Comparison of ENCODE assay signal across 16 cellular contexts in the genomic region with DNA sequence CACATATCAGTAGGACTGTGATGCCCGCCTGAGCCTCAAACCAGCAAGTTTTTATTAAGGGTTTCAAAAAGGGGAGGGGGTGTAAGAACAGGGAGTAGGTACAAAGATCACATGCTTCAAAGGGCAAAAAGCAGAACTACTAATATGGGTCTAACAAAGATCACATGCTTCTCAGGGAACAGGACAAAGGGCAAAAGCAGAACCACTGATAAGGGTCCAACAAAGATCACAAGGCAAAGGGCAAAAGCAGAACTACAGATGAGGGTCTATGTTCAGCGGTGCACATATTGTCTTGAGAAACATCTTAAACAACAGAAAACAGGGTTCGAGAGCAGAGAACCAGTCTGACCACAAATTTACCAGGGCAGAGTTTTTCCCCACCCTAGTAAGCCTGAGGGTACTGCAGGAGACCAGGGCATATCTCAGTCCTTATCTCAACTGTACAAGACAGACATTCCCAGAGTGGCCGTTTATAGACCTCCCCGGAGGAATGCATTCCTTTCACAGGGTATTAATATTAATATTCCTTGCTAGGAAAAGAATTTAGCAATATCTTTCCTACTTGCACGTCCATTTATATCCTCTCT. TPM values are rescaled to one million over a fixed set of nuclear protein-coding genes. Genes with fewer than 3 reads are reported as not detected.
"Had no signal": no experiment of that assay in that cellular context is flagged by ENCODE, and none has a peak within 500 bp of the region (broad histone marks: within the 10 kb centered on the region; RNA-seq: fewer than 3 reads in every experiment).

No MANE protein-coding gene starts in this region.

RNA-seq across cellular contexts. Expression of gene CYP17A1, which starts 7.1 kb away (rescaled TPM):
- total RNA-seq: activated naive CD4-positive, alpha-beta T cell treated with anti-CD3 and anti-CD28 coated beads for 36 hours; activated naive CD4-positive, alpha-beta T cell treated with anti-CD3 and anti-CD28 coated beads, Interleukin-2, amount 50 U/mL, for 72 hours; activated naive CD8-positive, alpha-beta T cell treated with anti-CD3 and anti-CD28 coated beads for 36 hours; activated naive CD8-positive, alpha-beta T cell treated with anti-CD3 and anti-CD28 coated beads, Interleukin-2, amount 10 ng/mL, durations not matched to agents 7 days and 5 days; activated T-cell treated with anti-CD3 and anti-CD28 coated beads, Interleukin-2, amount 50 U/mL, for 72 hours; activated T-helper 1 cell treated with anti-CD3 and anti-CD28 coated beads, Interleukin-12 subunit alpha, Interleukin-12 subunit beta, Interleukin-2, Interleukin-4 antibody, amounts not matched to agents 30 ng/mL and 10 ng/mL and 1 ng/mL, durations not matched to agents 14 hours and 24 hours and 36 hours; activated T-helper 17 cell treated with anti-CD3 and anti-CD28 coated beads, Interleukin-2, amount 50 U/mL, for 72 hours; activated T-helper 2 cell treated with anti-CD3 and anti-CD28 coated beads, Interferon-gamma antibody, Interleukin-2, Interleukin-4, amounts not matched to agents 10 μg/mL and 5 μg/mL and 100 μg/mL, durations not matched to agents 14 hours and 24 hours and 36 hours; astrocyte; body of pancreas; breast epithelium; bronchial epithelial cell; cardiac muscle cell; cardiac septum; cerebellum; chondrocyte had no signal
- polyA plus RNA-seq: cardiac muscle cell had no signal

RNA-seq across cellular contexts. Expression of gene AS3MT, which starts 25.0 kb away (rescaled TPM):
- total RNA-seq: activated naive CD4-positive, alpha-beta T cell treated with anti-CD3 and anti-CD28 coated beads, Interleukin-2, amount 50 U/mL, for 72 hours had no signal
